8 cellular contexts compared by ENCODE assay signal in the genomic region with DNA sequence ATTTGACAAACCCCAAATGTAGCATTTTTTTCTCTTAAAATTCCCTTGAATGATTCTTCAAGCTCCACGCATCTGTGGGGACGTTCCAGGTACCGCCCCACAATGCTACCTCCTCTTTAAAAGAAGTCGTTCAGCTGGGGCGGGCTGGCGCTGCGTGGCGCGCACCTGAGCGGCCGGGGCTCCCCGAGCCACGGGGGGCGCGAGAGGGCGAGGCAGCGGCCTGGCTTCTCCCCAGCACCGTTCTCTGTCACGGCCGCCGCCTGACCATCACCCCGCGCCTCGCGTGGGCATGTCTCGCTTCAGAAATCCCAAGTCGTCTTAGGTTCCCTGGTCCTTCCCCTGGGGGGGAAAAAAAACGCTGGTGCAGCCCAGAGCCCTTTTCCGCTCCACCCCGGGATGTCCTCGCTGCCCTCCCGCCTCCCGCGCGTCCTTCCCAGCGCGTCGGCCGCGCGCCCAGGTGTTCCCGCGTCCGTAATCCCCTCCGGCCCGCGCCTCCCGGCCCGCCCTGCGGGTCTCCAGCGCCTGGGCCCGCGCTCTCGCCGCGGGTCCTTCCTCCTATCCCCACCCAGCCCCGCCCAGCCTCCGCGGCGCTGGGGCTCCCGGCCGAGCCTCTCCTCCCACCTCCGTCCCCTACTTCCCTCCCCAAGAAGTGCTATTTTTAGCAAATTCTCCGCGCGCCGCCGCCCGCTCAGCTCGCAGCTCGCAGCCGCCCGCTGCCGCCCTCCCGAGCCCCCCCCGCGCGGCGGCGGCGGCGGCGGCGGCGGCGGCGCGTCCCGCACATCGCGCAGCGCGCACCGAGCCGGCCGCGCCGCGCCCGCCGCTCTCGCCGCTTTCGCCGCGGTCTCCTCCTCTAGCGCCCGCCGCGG. TPM values are rescaled to one million over a fixed set of nuclear protein-coding genes. Genes with fewer than 3 reads are reported as not detected.
A peak's percentile ranks its signal among the peaks of the same experiment; 100 is the strongest.
DNase-seq lines count a peak whose midpoint lies in the region; ATAC-seq, FAIRE-seq and TF ChIP-seq lines count a peak whose summit lies in the region.

No MANE protein-coding gene starts in this region.

- no peak overlapping the region for H3K27ac Mint-ChIP-seq in activated CD4-positive, alpha-beta T cell treated with anti-CD3 and anti-CD28 coated beads, Interleukin-2, amount 10 ng/mL, durations not matched to agents 24 days and 14 days

- H3K9me3 ChIP-seq in K562 (replicated peaks; ENCODE audit: control insufficient read depth, insufficient read depth, low read depth, low read length) = no peaks in the 10 kb centered on the region; the same call in 1 of the 2 replicates
- no peaks in the 10 kb centered on the region for H3K9me3 ChIP-seq in iPS-18c (ENCODE audit: control insufficient read depth, insufficient read depth, low read length)
- no peaks in the 10 kb centered on the region for H3K9me3 ChIP-seq in gastrocnemius medialis

- peak overlapping the region; percentile 66 for H3K4me2 ChIP-seq in K562 (ENCODE audit: insufficient read depth, low read length)

- ATAC-seq in K562 (peak; percentile 87), gastrocnemius medialis (peak in 1 of 2 donors; percentile 18), GM21717 (IDR thresholded peaks at IDR 0.05; ENCODE audit: unreplicated experiment) (no peak), GM21526 (IDR thresholded peaks at IDR 0.05; ENCODE audit: low FRiP score, unreplicated experiment) (no peak)

- DNase-seq in activated CD4-positive, alpha-beta T cell treated with anti-CD3 and anti-CD28 coated beads, Interleukin-2, amount 10 ng/mL, durations not matched to agents 24 days and 14 days = no peak
- no peak for DNase-seq in activated CD4-positive, alpha-beta T cell treated with anti-CD3 and anti-CD28 coated beads, Interleukin-2, amount 50 U/mL, for 4 hours
- DNase-seq in NCI-H1105 (lab: John Stamatoyannopoulos, UW) (peak; percentile 66), K562 (ENCODE audit: extremely low read depth in 1 of 4, low spot score in 3 of 4) (peak; percentile 21 to 38 (median 30)), gastrocnemius medialis (no peak)

- no peaks in the 10 kb centered on the region for H3K9me1 ChIP-seq in K562 (ENCODE audit: control insufficient read depth, insufficient read depth, low read length)

- H3K9me3 Mint-ChIP-seq in activated CD4-positive, alpha-beta T cell treated with anti-CD3 and anti-CD28 coated beads, Interleukin-2, amount 10 ng/mL, durations not matched to agents 24 days and 14 days = peaks cover 3% of the 10 kb centered on the region

- BruUV-seq in K562 (replicated peaks; lab: Mats Ljungman, UMichigan) = no TSS peak

- CTCF ChIA-PET in K562 (lab: Yijun Ruan, JAX; ENCODE audit: low intra/inter-chr PET ratio) = no interaction called here

- POLR2A ChIA-PET in K562 (lab: Yijun Ruan, JAX) = no interaction called here

- H3K36me3 ChIP-seq in K562 (ENCODE audit: control insufficient read depth, insufficient read depth, low read length) = no peaks in the 10 kb centered on the region
- H3K36me3 ChIP-seq in gastrocnemius medialis = no peaks in the 10 kb centered on the region

- TF ChIP-seq CTCF in K562 (IDR thresholded peaks at IDR 0.05 in 2 of 3, conservative IDR thresholded peaks at IDR 0.05 in 1 of 3; ENCODE audit: insufficient read depth in 2 of 3, low read depth in 1 of 3, low read length in 3 of 3) (no peak), gastrocnemius medialis (IDR thresholded peaks at IDR 0.05 in 4 of 5, conservative IDR thresholded peaks at IDR 0.05 in 1 of 5) (no peak)

- no peak for TF ChIP-seq POLR2A in K562 (conservative IDR thresholded peaks at IDR 0.05)
- TF ChIP-seq POLR2A in gastrocnemius medialis (IDR thresholded peaks at IDR 0.05) = no peak

- H3K4me3 ChIP-seq in K562 (peak overlapping the region; percentile 49), iPS-18c (ENCODE audit: insufficient read depth, low read depth, low read length) (peak overlapping the region; percentile 74), gastrocnemius medialis (peak overlapping the region; percentile 58 to 65 (median 60))

- intact Hi-C loops in activated CD4-positive, alpha-beta T cell treated with anti-CD3 and anti-CD28 coated beads, Interleukin-2, amount 10 ng/mL, durations not matched to agents 24 days and 14 days (cut with micrococcal nuclease) = no loop called here
- intact Hi-C loops in K562 (cut with micrococcal nuclease) = no loop called here
- intact Hi-C loops in gastrocnemius medialis (cut with DNase I; ENCODE audit: low total_unique reads) = no loop called here

- TF ChIP-seq RAD21 in K562 (CRISPR knock-in tag; conservative IDR thresholded peaks at IDR 0.05 in 1 of 2, IDR thresholded peaks at IDR 0.05 in 1 of 2) = no peak

- peak overlapping the region; percentile 80 for H2AFZ ChIP-seq in K562 (ENCODE audit: low read depth, low read length)

- peaks cover 10 to 12% of the 10 kb centered on the region in 2 experiments for H3K27me3 ChIP-seq in K562 (ENCODE audit: control insufficient read depth in 2 of 2, insufficient read depth in 2 of 2, low read length in 2 of 2)
- H3K27me3 ChIP-seq in gastrocnemius medialis = peaks cover 0 to 6% (median 0%) of the 10 kb centered on the region in 3 donors

- 26% methylated on average over 20 of the region's 110 CpGs for WGBS in K562 (ENCODE audit: insufficient coverage, low coverage, missing lambda C conversion rate)

- H3K9ac ChIP-seq in K562 (ENCODE audit: insufficient read depth in 1 of 2, low read depth in 2 of 2, low read length in 2 of 2) = peak overlapping the region in 1 of 2 experiments; percentile 88; a peak in 2 of 4 replicates

- no peak for TF ChIP-seq EP300 in K562 (IDR thresholded peaks at IDR 0.05; ENCODE audit: low read length)

- no peaks in the 10 kb centered on the region for H3K4me1 Mint-ChIP-seq in activated CD4-positive, alpha-beta T cell treated with anti-CD3 and anti-CD28 coated beads, Interleukin-2, amount 10 ng/mL, durations not matched to agents 24 days and 14 days

- H3K4me1 ChIP-seq in K562 (replicated peaks in 1 of 2; ENCODE audit: control insufficient read depth in 2 of 2, insufficient read depth in 2 of 2, low read length in 2 of 2) (peaks cover 6 to 14% of the 10 kb centered on the region in 2 experiments; a peak in 4 of 5 replicates), gastrocnemius medialis (peaks cover 0 to 14% of the 10 kb centered on the region in 2 donors)

- no peaks in the 10 kb centered on the region for H3K79me2 ChIP-seq in K562 (ENCODE audit: control insufficient read depth, insufficient read depth, low read length)

- H3K4me3 Mint-ChIP-seq in activated CD4-positive, alpha-beta T cell treated with anti-CD3 and anti-CD28 coated beads, Interleukin-2, amount 10 ng/mL, durations not matched to agents 24 days and 14 days = peak overlapping the region; percentile 65

- H3K36me3 Mint-ChIP-seq in activated CD4-positive, alpha-beta T cell treated with anti-CD3 and anti-CD28 coated beads, Interleukin-2, amount 10 ng/mL, durations not matched to agents 24 days and 14 days (ENCODE audit: low read depth) = no peaks in the 10 kb centered on the region

- no peak overlapping the region for H3K27ac ChIP-seq in K562 (ENCODE audit: extremely low read depth, low read depth, low read length)
- H3K27ac ChIP-seq in gastrocnemius medialis = no peak overlapping the region

- no peak for FAIRE-seq in K562 (lab: Jason Lieb, UNC)

- peaks cover 6% of the 10 kb centered on the region; the same call in 1 of the 2 replicates for H4K20me1 ChIP-seq in K562 (replicated peaks; ENCODE audit: control insufficient read depth, insufficient read depth, low read length)

- H3K27me3 Mint-ChIP-seq in activated CD4-positive, alpha-beta T cell treated with anti-CD3 and anti-CD28 coated beads, Interleukin-2, amount 10 ng/mL, durations not matched to agents 24 days and 14 days = peaks cover 44% of the 10 kb centered on the region

- in situ Hi-C loops in K562 (cut with MboI) = no loop called here
- in situ Hi-C loops in gastrocnemius medialis (cut with MboI; ENCODE audit: low sequenced_read_pairs in 4 of 4) = no loop called here

TF ChIP-seq in K562, 482 proteins besides CTCF, POLR2A, EP300 and RAD21 (continues in another document):
- TF ChIP-seq POLR2H (tag; IDR thresholded peaks at IDR 0.05; ENCODE audit: low read depth) (no peak), PYGO2 (tag; IDR thresholded peaks at IDR 0.05) (no peak), RBFOX2 (IDR thresholded peaks at IDR 0.05; ENCODE audit: low read depth, low read length) (0 out of 2 replicates have a peak, but pooled peaks have one; percentile 31)
- TF ChIP-seq, protein P1, sequence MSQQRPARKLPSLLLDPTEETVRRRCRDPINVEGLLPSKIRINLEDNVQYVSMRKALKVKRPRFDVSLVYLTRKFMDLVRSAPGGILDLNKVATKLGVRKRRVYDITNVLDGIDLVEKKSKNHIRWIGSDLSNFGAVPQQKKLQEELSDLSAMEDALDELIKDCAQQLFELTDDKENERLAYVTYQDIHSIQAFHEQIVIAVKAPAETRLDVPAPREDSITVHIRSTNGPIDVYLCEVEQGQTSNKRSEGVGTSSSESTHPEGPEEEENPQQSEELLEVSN (IDR thresholded peaks at IDR 0.05; ENCODE audit: borderline replicate concordance in 1 of 2, extremely low read depth in 1 of 2, insufficient read depth in 1 of 2, insufficient read length in 1 of 2, low read depth in 1 of 2, low read length in 1 of 2, poor library complexity in 1 of 2, severe bottlenecking in 1 of 2) = peak in 1 of 2 experiments; percentile 54

RNA-seq across cellular contexts. Expression of gene PRPS1L1, which starts 58.8 kb away (rescaled TPM):
- not detected in 2 replicates for total RNA-seq in activated CD4-positive, alpha-beta T cell treated with anti-CD3 and anti-CD28 coated beads, Interleukin-2, amount 10 ng/mL, durations not matched to agents 24 days and 14 days
- not detected in 2 replicates for total RNA-seq in K562 (2011; cell fraction: chromatin; rRNA removed; ENCODE audit: low replicate concordance)
- total RNA-seq in K562 (2011; cell fraction: nucleolus; rRNA removed) = not detected in 2 replicates
- total RNA-seq in K562 (2011; cell fraction: nucleoplasm; rRNA removed) = not detected in 2 replicates
- not detected in 2 replicates for total RNA-seq in K562 (2014; rRNA removed)
- total RNA-seq in K562 (2014; rRNA removed; fragmentation: Illumina TruSeq; extraction: Trizol) = not detected in 2 replicates
- not detected in 2 replicates for total RNA-seq in K562 (2015; rRNA removed; fragmentation: Illumina TruSeq; extraction: Trizol)
- not detected in 2 replicates for total RNA-seq in K562 (2021)
- polyA plus RNA-seq in K562 (2011; rRNA removed) = 0.07 TPM in 1 of 2 replicates, not detected in the other
- not detected in 2 replicates for polyA plus RNA-seq in K562 (2011; cell fraction: cytosol; rRNA removed)
- not detected in 2 replicates for polyA plus RNA-seq in K562 (2011; cell fraction: nucleus; rRNA removed)
- polyA plus RNA-seq in K562 (2012) = 0.30 and 1.2 TPM in 2 replicates
- polyA plus RNA-seq in K562 (2014; fragmentation: Illumina TruSeq; extraction: Trizol) = not detected in 2 replicates
- under 1 TPM in 1 of 2 experiments, not detected in 1; 0.10 TPM for polyA plus RNA-seq in K562 (2014; fragmentation: Nextera tagmentation; extraction: Ambion mirVana)
- 0.08 TPM in 1 of 2 replicates, not detected in the other for polyA plus RNA-seq in K562 (2014; rRNA removed)
- not detected in 2 replicates for polyA minus RNA-seq in K562 (2011; rRNA and poly(A)+ RNA removed)
- not detected in 2 replicates for polyA minus RNA-seq in K562 (2011; cell fraction: cytosol; rRNA and poly(A)+ RNA removed)
- polyA minus RNA-seq in K562 (2011; cell fraction: nucleus; rRNA and poly(A)+ RNA removed) = not detected in 2 replicates
- not detected for total RNA-seq in gastrocnemius medialis

Comparison
In these comparisons a context has a peak if more than half of its experiments do, and no peak if none do; other contexts are left out.
1. DNase-seq: peak in NCI-H1105 (single experiment) and K562 (4 of 4); none in activated CD4-positive, alpha-beta T cell treated with anti-CD3 and anti-CD28 coated beads, Interleukin-2, amount 10 ng/mL, durations not matched to agents 24 days and 14 days (single experiment), activated CD4-positive, alpha-beta T cell treated with anti-CD3 and anti-CD28 coated beads, Interleukin-2, amount 50 U/mL, for 4 hours (0 of 2) and gastrocnemius medialis (0 of 2).
2. Peak in every context shown above with its lines, with median percentiles within 50 percentile points of each other: H3K4me3 ChIP-seq.